In genomic region chr6:157831424-157832249, GRCh38 we compare ENCODE assay signal across 10 cellular contexts. TPM values are rescaled to one million over a fixed set of nuclear protein-coding genes. Genes with fewer than 3 reads are reported as not detected.
DNase-seq lines count a peak whose midpoint lies in the region; ATAC-seq and FAIRE-seq lines count a peak whose summit lies in the region.
"Had no signal": no experiment of that assay in that cellular context is flagged by ENCODE, and none has a peak within 500 bp of the region (broad histone marks: within the 10 kb centered on the region; RNA-seq: fewer than 3 reads in every experiment).

No MANE protein-coding gene starts in this region.

- H3K27ac ChIP-seq in caudate nucleus (ENCODE audit: low read depth, low read length) (peak overlapping the region; percentile 74), mesodermal cell (ENCODE audit: low read depth, low read length, severe bottlenecking) (peak overlapping the region; percentile 39)

- H3K36me3 ChIP-seq in mesodermal cell (ENCODE audit: control insufficient read depth, insufficient read depth, low read length), result peaks cover 6% of the 10 kb centered on the region

- no peak for FAIRE-seq in urothelium cell line (lab: Jason Lieb, UNC)

- no peak for ATAC-seq in HG02938 (IDR thresholded peaks at IDR 0.05; ENCODE audit: unreplicated experiment)

- peaks cover 14% of the 10 kb centered on the region for H3K4me1 ChIP-seq in mesodermal cell (ENCODE audit: control insufficient read depth, insufficient read depth, low read length, poor library complexity, severe bottlenecking)

- no peak overlapping the region for H3K4me3 ChIP-seq in mesodermal cell (ENCODE audit: extremely low read depth, insufficient read depth, low read length, poor library complexity, severe bottlenecking)

- 11 to 44% methylated on average over 1 to 2 of the region's 3 CpGs for WGBS in mesodermal cell (ENCODE audit: insufficient coverage in 2 of 2), 2 experiments

- DNase-seq in DMS 273 treated with DMSO at 0.1 percent for 48 hours (lab: John Stamatoyannopoulos, UW) (peak; percentile 67), M059J (ENCODE audit: low read depth) (peak; percentile 46), caudate nucleus (lab: John Stamatoyannopoulos, UW) (no peak), urothelium cell line (ENCODE audit: low spot score) (no peak), NK-92 (lab: John Stamatoyannopoulos, UW; ENCODE audit: unreplicated experiment) (no peak), mesenteric fat pad (ENCODE audit: low spot score) (no peak)
- DNase-seq: activated gamma-delta T cell treated with Interleukin-2 at 50 U/mL for 16 hours, head of caudate nucleus had no signal

- no peaks in the 10 kb centered on the region for H3K9me3 ChIP-seq in mesodermal cell (ENCODE audit: control insufficient read depth, low read length)

RNA-seq across cellular contexts. Expression of gene SNX9, which starts 8.6 kb away (rescaled TPM):
- total RNA-seq in M059J (2014; rRNA removed; shearing (Covaris generic)), result 23.0 and 37.8 TPM in 2 replicates
- 30.4 TPM for polyA plus RNA-seq in mesodermal cell (2013, experiment 1 of 2)
- polyA plus RNA-seq in mesodermal cell (2013, experiment 2 of 2), result 34.5 TPM
- 86.9 TPM for total RNA-seq in mesenteric fat pad

Comparison
In these comparisons a context has a peak if more than half of its experiments do, and no peak if none do; other contexts are left out.
1. DNase-seq: peak in DMS 273 treated with DMSO at 0.1 percent for 48 hours (single experiment) and M059J (single experiment); none in caudate nucleus (0 of 61), urothelium cell line (single experiment), NK-92 (single experiment) and mesenteric fat pad (single experiment).